9 cellular contexts compared by ENCODE assay signal in genomic region chr11:46537851-46538295, GRCh38. TPM values are rescaled to one million over a fixed set of nuclear protein-coding genes. Genes with fewer than 3 reads are reported as not detected.
DNase-seq lines count a peak whose midpoint lies in the region; ATAC-seq and TF ChIP-seq lines count a peak whose summit lies in the region.
"Had no signal": no experiment of that assay in that cellular context is flagged by ENCODE, and none has a peak within 500 bp of the region (broad histone marks: within the 10 kb centered on the region; RNA-seq: fewer than 3 reads in every experiment).

No MANE protein-coding gene starts in this region.

- no peak overlapping the region for H3K4me3 Mint-ChIP-seq in central memory CD8-positive, alpha-beta T cell
- H3K4me3 Mint-ChIP-seq: T-helper 1 cell treated with Interleukin-12 subunit alpha and Interleukin-12 subunit beta and Interleukin-4 antibody, amounts not matched to agents 30 μg/mL and 1 μg/mL, for 36 hours had no signal

- no peaks in the 10 kb centered on the region for H3K36me3 ChIP-seq in kidney epithelial cell (ENCODE audit: control insufficient read depth, insufficient read depth, low read length)

- no peak overlapping the region for H3K4me3 ChIP-seq in kidney epithelial cell (ENCODE audit: low read depth, low read length)

- no peaks in the 10 kb centered on the region for H3K27me3 ChIP-seq in kidney epithelial cell (ENCODE audit: control insufficient read depth, insufficient read depth, low read length)

- peaks cover 46% of the 10 kb centered on the region for H3K4me1 Mint-ChIP-seq in central memory CD8-positive, alpha-beta T cell

- TF ChIP-seq CTCF in kidney epithelial cell (IDR thresholded peaks at IDR 0.05; ENCODE audit: insufficient read depth, low read length, poor library complexity, severe bottlenecking) = peak; percentile 93

- no peaks in the 10 kb centered on the region for H3K9me3 Mint-ChIP-seq in central memory CD8-positive, alpha-beta T cell
- H3K9me3 Mint-ChIP-seq: T-helper 1 cell treated with Interleukin-12 subunit alpha and Interleukin-12 subunit beta and Interleukin-4 antibody, amounts not matched to agents 30 μg/mL and 1 μg/mL, for 36 hours had no signal

- ATAC-seq in HG02885 (IDR thresholded peaks at IDR 0.05; ENCODE audit: poor library complexity, unreplicated experiment) = peak; percentile 55
- ATAC-seq in central memory CD8-positive, alpha-beta T cell (replicated peaks; ENCODE audit: extremely low read depth, poor library complexity, severe bottlenecking) = peak; percentile 70
- ATAC-seq in GM21825 (IDR thresholded peaks at IDR 0.05; ENCODE audit: unreplicated experiment) = no peak

- H3K36me3 Mint-ChIP-seq in central memory CD8-positive, alpha-beta T cell (ENCODE audit: insufficient read depth) = peaks cover 18% of the 10 kb centered on the region

- DNase-seq in D341Med (ENCODE audit: low spot score) (peak; percentile 78), NCI-H345 (lab: John Stamatoyannopoulos, UW) (peak; percentile 79), kidney epithelial cell (ENCODE audit: low read depth) (no peak)
- DNase-seq in activated CD4-positive, CD25-positive, alpha-beta regulatory T cell (lab: John Stamatoyannopoulos, UW) = peak; percentile 5 to 32 (median 10)
- DNase-seq in central memory CD8-positive, alpha-beta T cell (ENCODE audit: low spot score in 2 of 2) = peak; percentile 34 to 43
- DNase-seq in stimulated activated CD4-positive, alpha-beta T cell treated with anti-CD3 and anti-CD28 coated beads, Interleukin-2, amount 100 ng/mL, for 48 hours = peak; percentile 52

- H3K27ac Mint-ChIP-seq in central memory CD8-positive, alpha-beta T cell (ENCODE audit: low read depth) = no peak overlapping the region
- H3K27ac Mint-ChIP-seq: T-helper 1 cell treated with Interleukin-12 subunit alpha and Interleukin-12 subunit beta and Interleukin-4 antibody, amounts not matched to agents 30 μg/mL and 1 μg/mL, for 36 hours had no signal

- H3K27me3 Mint-ChIP-seq in central memory CD8-positive, alpha-beta T cell = no peaks in the 10 kb centered on the region

RNA-seq across cellular contexts. Expression of gene AMBRA1, which starts 56.0 kb away (rescaled TPM):
- total RNA-seq in kidney epithelial cell = 23.1 and 28.7 TPM in 2 replicates
